ENCODE assay signal across 20 cellular contexts in the genomic region with DNA sequence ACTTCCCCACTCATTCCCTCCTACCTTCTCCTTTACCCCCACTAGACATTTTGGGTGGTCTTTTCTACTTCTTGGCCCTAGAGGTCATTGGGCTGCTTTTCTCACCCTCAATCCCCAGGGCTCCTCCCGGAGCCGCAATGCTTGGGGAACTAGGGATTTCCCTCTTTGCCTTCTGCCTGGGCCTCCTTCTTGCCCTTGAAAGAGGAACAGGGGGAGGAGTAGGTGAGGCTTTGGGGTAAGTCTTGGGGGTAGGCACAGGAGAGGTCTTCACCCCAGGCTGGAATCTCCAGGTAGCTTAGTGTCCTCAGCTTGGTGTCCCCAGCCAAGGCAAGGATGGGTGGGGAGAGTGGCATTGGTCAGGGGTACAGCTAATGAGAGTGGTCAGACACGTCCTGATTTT. TPM values are rescaled to one million over a fixed set of nuclear protein-coding genes. Genes with fewer than 3 reads are reported as not detected.
DNase-seq lines count a peak whose midpoint lies in the region; ATAC-seq and TF ChIP-seq lines count a peak whose summit lies in the region.
"Had no signal": no experiment of that assay in that cellular context is flagged by ENCODE, and none has a peak within 500 bp of the region (broad histone marks: within the 10 kb centered on the region; RNA-seq: fewer than 3 reads in every experiment).

No MANE protein-coding gene starts in this region.

- H3K4me2 ChIP-seq in BLaER1 (peak overlapping the region; percentile 82), mesenchymal stem cell (ENCODE audit: low read length, poor library complexity, severe bottlenecking) (no peak overlapping the region)

- BruUV-seq in Panc1 (replicated peaks; lab: Mats Ljungman, UMichigan): no TSS peak

- H4K20me1 ChIP-seq in BLaER1: no peaks in the 10 kb centered on the region

- POLR2A ChIA-PET in Panc1 (lab: Charles Lee): no interaction called here
- POLR2A ChIA-PET in WTC11 (lab: Charles Lee): no interaction called here

- no peak overlapping the region for H4K8ac ChIP-seq in mesenchymal stem cell (ENCODE audit: low read length)

- H3K14ac ChIP-seq in mesenchymal stem cell (ENCODE audit: low read length in 2 of 2): no peak overlapping the region

- no peak overlapping the region for H2AFZ ChIP-seq in mesenchymal stem cell (ENCODE audit: low read depth, low read length)

- H3K9ac ChIP-seq in BLaER1: no peak overlapping the region
- no peak overlapping the region for H3K9ac ChIP-seq in mesenchymal stem cell (ENCODE audit: low read length)

- in situ Hi-C loops in GM13976 (cut with MboI; ENCODE audit: low sequenced_read_pairs, unreplicated experiment): no loop called here
- in situ Hi-C loops in Panc1 (cut with HindIII; ENCODE audit: low pct_unique_long_range_greater_than_20kb, low sequenced_read_pairs): no loop called here

- no peak for ATAC-seq in Panc1
- no peak for ATAC-seq in WTC11

- H3K36me3 Mint-ChIP-seq in WTC11: peaks cover 9% of the 10 kb centered on the region
- H3K36me3 Mint-ChIP-seq: CD4-positive, alpha-beta memory T cell had no signal

- no peak overlapping the region for H3K4ac ChIP-seq in mesenchymal stem cell (ENCODE audit: low read depth in 1 of 2, low read length in 2 of 2)

- peak overlapping the region; percentile 11 for H2BK120ac ChIP-seq in mesenchymal stem cell (ENCODE audit: low read depth, low read length)

- no peaks in the 10 kb centered on the region; the same call in 1 of the 2 replicates for H3K27me3 Mint-ChIP-seq in WTC11 (ENCODE audit: low read depth)
- H3K27me3 Mint-ChIP-seq: CD4-positive, alpha-beta memory T cell had no signal

- H3K23ac ChIP-seq in mesenchymal stem cell (ENCODE audit: low read length in 2 of 2): no peak overlapping the region

- peaks cover 15% of the 10 kb centered on the region for H3K9me3 Mint-ChIP-seq in WTC11

- 93% methylated on average over 2 of the region's 3 CpGs for WGBS in mesenchymal stem cell

- peak overlapping the region; percentile 28 for H2AK5ac ChIP-seq in mesenchymal stem cell (ENCODE audit: low read length, severe bottlenecking)

- no peaks in the 10 kb centered on the region for H3K79me1 ChIP-seq in mesenchymal stem cell (replicated peaks; ENCODE audit: low read length, poor library complexity, severe bottlenecking)

- H3K4me1 ChIP-seq in BLaER1: peaks cover 69% of the 10 kb centered on the region
- peaks cover 57% of the 10 kb centered on the region for H3K4me1 ChIP-seq in Panc1 (ENCODE audit: control insufficient read depth, insufficient read depth, low read length)
- peaks cover 24% of the 10 kb centered on the region for H3K4me1 ChIP-seq in mesenchymal stem cell (ENCODE audit: control insufficient read depth, insufficient read depth, low read depth, low read length)

- no peaks in the 10 kb centered on the region for H3K36me3 ChIP-seq in BLaER1
- no peaks in the 10 kb centered on the region for H3K36me3 ChIP-seq in Panc1 (ENCODE audit: control insufficient read depth, insufficient read depth, low read length)
- peaks cover 0 to 2% of the 10 kb centered on the region in 2 experiments for H3K36me3 ChIP-seq in mesenchymal stem cell (ENCODE audit: control insufficient read depth in 1 of 2, insufficient read depth in 2 of 2, low read depth in 1 of 2, low read length in 2 of 2)

- H3K4me1 Mint-ChIP-seq in WTC11: peaks cover 9% of the 10 kb centered on the region

- no peak overlapping the region for H3K27ac Mint-ChIP-seq in WTC11
- H3K27ac Mint-ChIP-seq: CD4-positive, alpha-beta memory T cell had no signal

- H2BK5ac ChIP-seq in mesenchymal stem cell (ENCODE audit: low read depth, low read length, poor library complexity, severe bottlenecking): no peak overlapping the region

- no peaks in the 10 kb centered on the region for H3K27me3 ChIP-seq in BLaER1
- H3K27me3 ChIP-seq in Panc1 (ENCODE audit: control insufficient read depth, insufficient read depth, low read length): no peaks in the 10 kb centered on the region
- no peaks in the 10 kb centered on the region for H3K27me3 ChIP-seq in mesenchymal stem cell (ENCODE audit: control insufficient read depth in 1 of 2, insufficient read depth in 1 of 2, low read length in 2 of 2)

- H2BK12ac ChIP-seq in mesenchymal stem cell (ENCODE audit: low read length in 2 of 2): peak overlapping the region; percentile 17 to 88

- intact Hi-C loops in Panc1 (cut with micrococcal nuclease; ENCODE audit: unreplicated experiment): no loop called here

- CTCF ChIA-PET in Panc1 (lab: Charles Lee): no interaction called here
- CTCF ChIA-PET in WTC11 (lab: Charles Lee): no interaction called here

- H3K27ac ChIP-seq in BLaER1 (peak overlapping the region; percentile 87; the same call in 1 of the 2 replicates), Panc1 (ENCODE audit: low read length) (peak overlapping the region; percentile 98), mesenchymal stem cell (ENCODE audit: low read length, poor library complexity, severe bottlenecking) (no peak overlapping the region)

- TF ChIP-seq CTCF in GM13976 (IDR thresholded peaks at IDR 0.05; ENCODE audit: borderline replicate concordance, control extremely low read depth, extremely low read depth, insufficient read depth, missing control alignments) (no peak), Panc1 (IDR thresholded peaks at IDR 0.05) (no peak), WTC11 (IDR thresholded peaks at IDR 0.05) (no peak)

- peak overlapping the region in 1 of 2 experiments; percentile 16 for H3K18ac ChIP-seq in mesenchymal stem cell (ENCODE audit: low read depth in 1 of 2, low read length in 2 of 2)

- no peak overlapping the region for H3K4me3 Mint-ChIP-seq in WTC11
- H3K4me3 Mint-ChIP-seq: CD4-positive, alpha-beta memory T cell had no signal

- peak; percentile 13 for DNase-seq in GM13976 (ENCODE audit: low spot score)
- no peak for DNase-seq in Panc1 (ENCODE audit: low read depth, low spot score)
- no peak for DNase-seq in mesenchymal stem cell
- DNase-seq in WTC11 (ENCODE audit: low spot score): no peak
- no peak for DNase-seq in activated CD4-positive, CD25-positive, alpha-beta regulatory T cell treated with anti-CD3 and anti-CD28 coated beads, Interleukin-2, amount 50 U/mL, for 72 hours
- DNase-seq in HT-29 (ENCODE audit: low spot score): no peak
- no peak for DNase-seq in foreskin melanocyte
- DNase-seq: ACHN; AML-193; Calu3; CD4-positive, alpha-beta memory T cell; DMS53; HCEC 1CT; NCI-H1048; NCI-H146; NCI-H2081 treated with DMSO at 0.1 percent for 48 hours; NCI-H226; NCI-H524 treated with DMSO at 0.1 percent for 48 hours; SHP77 had no signal

- H3K9me3 ChIP-seq in BLaER1 (no peaks in the 10 kb centered on the region), Panc1 (ENCODE audit: control insufficient read depth, insufficient read depth, low read depth, low read length) (peaks cover 3% of the 10 kb centered on the region; the same call in 1 of the 2 replicates), mesenchymal stem cell (ENCODE audit: control insufficient read depth, low read length) (peaks cover 6% of the 10 kb centered on the region)

- H3K4me3 ChIP-seq in BLaER1: no peak overlapping the region
- H3K4me3 ChIP-seq in Panc1 (ENCODE audit: low read depth in 2 of 2, low read length in 2 of 2): no peak overlapping the region
- no peak overlapping the region for H3K4me3 ChIP-seq in mesenchymal stem cell (ENCODE audit: insufficient read depth in 1 of 2, low read depth in 1 of 2, low read length in 2 of 2)

- peak overlapping the region; percentile 87 for H4K91ac ChIP-seq in mesenchymal stem cell (ENCODE audit: low read length)

- peak overlapping the region; percentile 38 for H2BK15ac ChIP-seq in mesenchymal stem cell (ENCODE audit: low read depth, poor library complexity, severe bottlenecking)

TF ChIP-seq in WTC11, 78 proteins besides CTCF, POLR2A, EP300 and RAD21 (continues in another document):
- TF ChIP-seq, protein P1, sequence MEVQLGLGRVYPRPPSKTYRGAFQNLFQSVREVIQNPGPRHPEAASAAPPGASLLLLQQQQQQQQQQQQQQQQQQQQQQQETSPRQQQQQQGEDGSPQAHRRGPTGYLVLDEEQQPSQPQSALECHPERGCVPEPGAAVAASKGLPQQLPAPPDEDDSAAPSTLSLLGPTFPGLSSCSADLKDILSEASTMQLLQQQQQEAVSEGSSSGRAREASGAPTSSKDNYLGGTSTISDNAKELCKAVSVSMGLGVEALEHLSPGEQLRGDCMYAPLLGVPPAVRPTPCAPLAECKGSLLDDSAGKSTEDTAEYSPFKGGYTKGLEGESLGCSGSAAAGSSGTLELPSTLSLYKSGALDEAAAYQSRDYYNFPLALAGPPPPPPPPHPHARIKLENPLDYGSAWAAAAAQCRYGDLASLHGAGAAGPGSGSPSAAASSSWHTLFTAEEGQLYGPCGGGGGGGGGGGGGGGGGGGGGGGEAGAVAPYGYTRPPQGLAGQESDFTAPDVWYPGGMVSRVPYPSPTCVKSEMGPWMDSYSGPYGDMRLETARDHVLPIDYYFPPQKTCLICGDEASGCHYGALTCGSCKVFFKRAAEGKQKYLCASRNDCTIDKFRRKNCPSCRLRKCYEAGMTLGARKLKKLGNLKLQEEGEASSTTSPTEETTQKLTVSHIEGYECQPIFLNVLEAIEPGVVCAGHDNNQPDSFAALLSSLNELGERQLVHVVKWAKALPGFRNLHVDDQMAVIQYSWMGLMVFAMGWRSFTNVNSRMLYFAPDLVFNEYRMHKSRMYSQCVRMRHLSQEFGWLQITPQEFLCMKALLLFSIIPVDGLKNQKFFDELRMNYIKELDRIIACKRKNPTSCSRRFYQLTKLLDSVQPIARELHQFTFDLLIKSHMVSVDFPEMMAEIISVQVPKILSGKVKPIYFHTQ (CRISPR knock-in tag; IDR thresholded peaks at IDR 0.05): no peak
- TF ChIP-seq ZNF317 (CRISPR knock-in tag; IDR thresholded peaks at IDR 0.05; ENCODE audit: borderline replicate concordance, low read depth) (no peak), NR1H2 (CRISPR knock-in tag; IDR thresholded peaks at IDR 0.05) (no peak), ZNF219 (CRISPR knock-in tag; IDR thresholded peaks at IDR 0.05; ENCODE audit: borderline replicate concordance) (no peak)

RNA-seq across cellular contexts. Expression of a gene that starts 56.2 kb away (rescaled TPM):
- total RNA-seq in Panc1 (2021; ENCODE audit: unreplicated experiment) (not detected), WTC11 (2021) (0.17 to 0.41 TPM in 2 of 3 replicates, not detected in the other)
- not detected for polyA plus RNA-seq in Panc1 (2012; ENCODE audit: insufficient read length)
- polyA plus RNA-seq in mesenchymal stem cell (2013, experiment 1 of 2): not detected
- polyA plus RNA-seq in mesenchymal stem cell (2013, experiment 2 of 2): not detected
- total RNA-seq in HT-29 (2014; rRNA removed; shearing (Covaris generic)): 107 and 120 TPM in 2 replicates
- total RNA-seq: CD4-positive, alpha-beta memory T cell had no signal
- polyA plus RNA-seq: CD4-positive, alpha-beta memory T cell had no signal

Comparison
In these comparisons a context has a peak if more than half of its experiments do, and no peak if none do; other contexts are left out.
1. RNA of a gene that starts 56.2 kb away (total RNA-seq): 107 to 120 TPM in HT-29; not detected in Panc1 (single experiment) and 0.17 to 0.41 TPM in WTC11; every median in the first group is over 10 times any median in the second.